Comparison of ENCODE assay signal across 1 cellular context in the genomic region with DNA sequence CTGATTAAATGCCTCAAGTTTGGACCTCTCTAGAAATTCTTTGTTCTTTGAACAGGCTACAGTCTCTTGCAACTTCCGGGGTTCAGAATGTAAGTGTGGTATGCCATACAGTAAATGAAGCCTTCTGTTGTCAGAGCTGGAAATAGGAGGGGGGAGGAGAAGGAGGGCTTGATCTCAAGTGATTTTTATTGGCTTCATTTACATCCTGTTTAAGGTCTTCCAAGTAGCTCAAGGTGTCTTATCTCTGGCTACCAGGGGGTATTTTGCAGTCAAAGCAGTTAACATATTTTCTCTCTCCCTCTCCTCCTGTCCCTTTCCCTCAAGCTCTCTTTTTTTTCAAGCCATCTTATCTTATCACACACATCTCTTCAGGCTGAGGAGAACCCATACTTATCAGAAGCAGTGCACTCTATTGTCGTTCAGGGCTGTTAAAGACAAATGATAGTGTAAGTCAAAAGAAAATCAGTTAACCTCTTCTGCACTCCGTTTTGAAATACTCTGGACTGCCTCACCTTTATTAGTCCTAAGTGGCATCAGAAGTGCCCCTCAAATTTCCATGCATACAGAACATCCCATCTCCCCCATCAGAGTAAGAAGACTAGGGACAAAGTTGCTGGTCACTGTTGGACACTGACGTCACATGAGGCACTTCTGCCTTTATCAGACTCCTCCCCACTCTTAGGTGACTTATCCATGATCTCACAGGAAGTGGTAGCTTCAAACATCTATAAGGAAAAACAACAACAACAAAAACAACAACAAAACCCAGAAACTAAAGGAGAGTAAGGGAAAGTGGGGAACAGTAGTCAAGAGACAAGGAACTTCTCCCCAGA.
TF ChIP-seq lines count a peak whose summit lies in the region.

No MANE protein-coding gene starts in this region.

TF ChIP-seq in K562, 482 proteins besides CTCF, POLR2A, EP300 and RAD21 (continues in another document):
- no peak; the same call in none of the 2 replicates for TF ChIP-seq STAT5A (IDR thresholded peaks at IDR 0.05; ENCODE audit: borderline replicate concordance, low read length)
- TF ChIP-seq IRF1 (CRISPR knock-in tag; IDR thresholded peaks at IDR 0.05; ENCODE audit: borderline replicate concordance), result no peak
- TF ChIP-seq, protein P1, sequence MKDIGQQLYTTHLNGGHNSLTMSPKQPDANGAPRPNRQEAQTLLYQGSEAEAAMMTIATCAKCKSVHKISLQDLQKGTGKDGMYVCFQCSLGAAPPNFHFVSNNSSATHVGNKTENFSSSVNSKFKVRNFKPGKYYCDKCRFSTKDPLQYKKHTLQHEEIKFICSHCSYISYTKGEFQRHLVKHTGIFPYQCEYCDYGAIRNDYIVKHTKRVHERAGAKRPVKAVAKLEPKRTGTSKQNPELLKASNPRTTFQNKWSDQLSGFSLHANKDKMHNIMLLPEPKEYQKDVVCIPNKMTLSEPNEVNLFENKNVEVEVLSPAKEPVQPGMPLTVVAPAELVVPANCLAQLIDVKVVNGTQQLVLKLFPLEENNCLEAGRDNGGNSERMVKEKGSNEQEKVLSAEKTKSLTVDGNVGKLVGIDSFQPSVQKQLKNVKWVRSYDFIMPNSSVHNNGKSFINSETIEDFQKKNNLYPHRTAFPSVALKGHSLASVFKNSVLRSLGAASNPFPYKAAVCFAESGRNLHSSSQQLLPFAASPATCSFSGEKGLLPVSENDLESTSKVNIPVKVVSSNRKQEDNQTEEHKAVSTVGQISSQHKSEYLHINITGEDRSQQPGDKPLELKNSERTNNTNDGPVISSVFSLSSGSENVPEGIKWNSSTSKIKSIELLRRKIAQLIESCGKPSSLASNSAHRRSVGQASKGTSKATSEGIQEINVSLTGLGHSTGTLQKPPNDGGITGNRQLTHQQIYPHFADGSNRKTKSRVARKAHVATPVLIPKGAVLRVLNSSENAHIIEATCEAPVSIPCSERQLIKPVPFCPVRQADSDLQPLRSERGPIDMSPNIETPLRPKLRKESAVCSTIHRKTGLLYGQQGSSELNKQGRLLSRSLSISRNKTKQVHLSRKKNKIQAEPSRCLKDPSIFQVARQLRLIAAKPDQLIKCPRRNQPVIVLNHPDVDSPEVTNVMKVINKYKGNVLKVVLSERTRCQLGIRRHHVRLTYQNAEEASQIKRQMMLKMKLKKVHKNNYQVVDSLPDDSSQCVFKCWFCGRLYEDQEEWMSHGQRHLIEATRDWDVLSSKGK (CRISPR knock-in tag; IDR thresholded peaks at IDR 0.05), result no peak
- no peak for TF ChIP-seq ARID3B (CRISPR knock-in tag; IDR thresholded peaks at IDR 0.05; ENCODE audit: borderline replicate concordance)
- TF ChIP-seq HEY1 (CRISPR knock-in tag; IDR thresholded peaks at IDR 0.05; ENCODE audit: borderline replicate concordance), result no peak
- TF ChIP-seq COPS2 (conservative IDR thresholded peaks at IDR 0.05), result no peak
- no peak for TF ChIP-seq SAFB2 (IDR thresholded peaks at IDR 0.05; ENCODE audit: borderline replicate concordance, low read depth, low read length, severe bottlenecking)
- TF ChIP-seq ZNF668 (CRISPR knock-in tag; IDR thresholded peaks at IDR 0.05), result no peak
- TF ChIP-seq SAFB (IDR thresholded peaks at IDR 0.05; ENCODE audit: borderline replicate concordance, low read depth, low read length), result no peak
- TF ChIP-seq U2AF2 (optimal IDR thresholded peaks at IDR 0.05; ENCODE audit: low read depth, low read length), result no peak
- no peak for TF ChIP-seq BRCA1 (IDR thresholded peaks at IDR 0.05)
- TF ChIP-seq BRCA1 (CRISPR knock-in tag; IDR thresholded peaks at IDR 0.05), result no peak
- TF ChIP-seq SREBF1 (IDR thresholded peaks at IDR 0.05; ENCODE audit: borderline replicate concordance, low read depth, low read length), result no peak
- no peak for TF ChIP-seq ASH1L (IDR thresholded peaks at IDR 0.05; ENCODE audit: borderline replicate concordance, low read depth, partially characterized antibody)
- TF ChIP-seq ZNF589 (CRISPR knock-in tag; IDR thresholded peaks at IDR 0.05; ENCODE audit: low read depth), result no peak; the same call in 1 of the 2 replicates
- TF ChIP-seq ATF6 (CRISPR knock-in tag; IDR thresholded peaks at IDR 0.05), result no peak
- no peak for TF ChIP-seq ZNF830 (CRISPR knock-in tag; IDR thresholded peaks at IDR 0.05)
- no peak for TF ChIP-seq EHMT2 (IDR thresholded peaks at IDR 0.05)
- TF ChIP-seq ZBED1 (IDR thresholded peaks at IDR 0.05), result no peak
- TF ChIP-seq CSDE1 (IDR thresholded peaks at IDR 0.05), result no peak
- no peak for TF ChIP-seq ZBTB1 (CRISPR knock-in tag; IDR thresholded peaks at IDR 0.05; ENCODE audit: borderline replicate concordance, low read depth)
- TF ChIP-seq PATZ1 (CRISPR knock-in tag; IDR thresholded peaks at IDR 0.05; ENCODE audit: borderline replicate concordance), result no peak
- peak; percentile 81; the same call in 1 of the 2 replicates for TF ChIP-seq HDAC2 (IDR thresholded peaks at IDR 0.05)
- no peak for TF ChIP-seq GTF2A2 (tag; IDR thresholded peaks at IDR 0.05)
- no peak for TF ChIP-seq ZBTB7A (IDR thresholded peaks at IDR 0.05; ENCODE audit: borderline replicate concordance, control insufficient read depth, low read depth, low read length)
- no peak for TF ChIP-seq XRCC4 (IDR thresholded peaks at IDR 0.05; ENCODE audit: extremely low read depth, insufficient read depth, insufficient read length)
- TF ChIP-seq, protein P2, sequence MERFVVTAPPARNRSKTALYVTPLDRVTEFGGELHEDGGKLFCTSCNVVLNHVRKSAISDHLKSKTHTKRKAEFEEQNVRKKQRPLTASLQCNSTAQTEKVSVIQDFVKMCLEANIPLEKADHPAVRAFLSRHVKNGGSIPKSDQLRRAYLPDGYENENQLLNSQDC (CRISPR knock-in tag; IDR thresholded peaks at IDR 0.05), result no peak
- TF ChIP-seq TOE1 (IDR thresholded peaks at IDR 0.05; ENCODE audit: borderline replicate concordance), result no peak
- TF ChIP-seq TOE1 (CRISPR knock-in tag; IDR thresholded peaks at IDR 0.05; ENCODE audit: borderline replicate concordance, low read depth), result no peak
- peak; percentile 17; the same call in 1 of the 2 replicates for TF ChIP-seq CEBPG (CRISPR knock-in tag; IDR thresholded peaks at IDR 0.05)
- TF ChIP-seq CEBPG (tag; conservative IDR thresholded peaks at IDR 0.05 in 1 of 2, IDR thresholded peaks at IDR 0.05 in 1 of 2), result peak in 1 of 2 experiments; percentile 68; a peak in 2 of 4 replicates
- TF ChIP-seq KDM2B (CRISPR knock-in tag; IDR thresholded peaks at IDR 0.05), result no peak
- TF ChIP-seq HINFP (tag; conservative IDR thresholded peaks at IDR 0.05; ENCODE audit: low read depth), result no peak
- TF ChIP-seq MECOM (CRISPR knock-in tag; IDR thresholded peaks at IDR 0.05), result no peak
- TF ChIP-seq, protein P3, sequence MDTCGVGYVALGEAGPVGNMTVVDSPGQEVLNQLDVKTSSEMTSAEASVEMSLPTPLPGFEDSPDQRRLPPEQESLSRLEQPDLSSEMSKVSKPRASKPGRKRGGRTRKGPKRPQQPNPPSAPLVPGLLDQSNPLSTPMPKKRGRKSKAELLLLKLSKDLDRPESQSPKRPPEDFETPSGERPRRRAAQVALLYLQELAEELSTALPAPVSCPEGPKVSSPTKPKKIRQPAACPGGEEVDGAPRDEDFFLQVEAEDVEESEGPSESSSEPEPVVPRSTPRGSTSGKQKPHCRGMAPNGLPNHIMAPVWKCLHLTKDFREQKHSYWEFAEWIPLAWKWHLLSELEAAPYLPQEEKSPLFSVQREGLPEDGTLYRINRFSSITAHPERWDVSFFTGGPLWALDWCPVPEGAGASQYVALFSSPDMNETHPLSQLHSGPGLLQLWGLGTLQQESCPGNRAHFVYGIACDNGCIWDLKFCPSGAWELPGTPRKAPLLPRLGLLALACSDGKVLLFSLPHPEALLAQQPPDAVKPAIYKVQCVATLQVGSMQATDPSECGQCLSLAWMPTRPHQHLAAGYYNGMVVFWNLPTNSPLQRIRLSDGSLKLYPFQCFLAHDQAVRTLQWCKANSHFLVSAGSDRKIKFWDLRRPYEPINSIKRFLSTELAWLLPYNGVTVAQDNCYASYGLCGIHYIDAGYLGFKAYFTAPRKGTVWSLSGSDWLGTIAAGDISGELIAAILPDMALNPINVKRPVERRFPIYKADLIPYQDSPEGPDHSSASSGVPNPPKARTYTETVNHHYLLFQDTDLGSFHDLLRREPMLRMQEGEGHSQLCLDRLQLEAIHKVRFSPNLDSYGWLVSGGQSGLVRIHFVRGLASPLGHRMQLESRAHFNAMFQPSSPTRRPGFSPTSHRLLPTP (IDR thresholded peaks at IDR 0.05; ENCODE audit: borderline replicate concordance, extremely low read depth, insufficient read length), result no peak
- TF ChIP-seq, protein P4, sequence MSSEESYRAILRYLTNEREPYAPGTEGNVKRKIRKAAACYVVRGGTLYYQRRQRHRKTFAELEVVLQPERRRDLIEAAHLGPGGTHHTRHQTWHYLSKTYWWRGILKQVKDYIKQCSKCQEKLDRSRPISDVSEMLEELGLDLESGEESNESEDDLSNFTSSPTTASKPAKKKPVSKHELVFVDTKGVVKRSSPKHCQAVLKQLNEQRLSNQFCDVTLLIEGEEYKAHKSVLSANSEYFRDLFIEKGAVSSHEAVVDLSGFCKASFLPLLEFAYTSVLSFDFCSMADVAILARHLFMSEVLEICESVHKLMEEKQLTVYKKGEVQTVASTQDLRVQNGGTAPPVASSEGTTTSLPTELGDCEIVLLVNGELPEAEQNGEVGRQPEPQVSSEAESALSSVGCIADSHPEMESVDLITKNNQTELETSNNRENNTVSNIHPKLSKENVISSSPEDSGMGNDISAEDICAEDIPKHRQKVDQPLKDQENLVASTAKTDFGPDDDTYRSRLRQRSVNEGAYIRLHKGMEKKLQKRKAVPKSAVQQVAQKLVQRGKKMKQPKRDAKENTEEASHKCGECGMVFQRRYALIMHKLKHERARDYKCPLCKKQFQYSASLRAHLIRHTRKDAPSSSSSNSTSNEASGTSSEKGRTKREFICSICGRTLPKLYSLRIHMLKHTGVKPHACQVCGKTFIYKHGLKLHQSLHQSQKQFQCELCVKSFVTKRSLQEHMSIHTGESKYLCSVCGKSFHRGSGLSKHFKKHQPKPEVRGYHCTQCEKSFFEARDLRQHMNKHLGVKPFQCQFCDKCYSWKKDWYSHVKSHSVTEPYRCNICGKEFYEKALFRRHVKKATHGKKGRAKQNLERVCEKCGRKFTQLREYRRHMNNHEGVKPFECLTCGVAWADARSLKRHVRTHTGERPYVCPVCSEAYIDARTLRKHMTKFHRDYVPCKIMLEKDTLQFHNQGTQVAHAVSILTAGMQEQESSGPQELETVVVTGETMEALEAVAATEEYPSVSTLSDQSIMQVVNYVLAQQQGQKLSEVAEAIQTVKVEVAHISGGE (CRISPR knock-in tag; IDR thresholded peaks at IDR 0.05), result no peak
- no peak for TF ChIP-seq PRMT5 (CRISPR knock-in tag; IDR thresholded peaks at IDR 0.05)
- no peak for TF ChIP-seq PURB (CRISPR knock-in tag; IDR thresholded peaks at IDR 0.05; ENCODE audit: low read depth)
- TF ChIP-seq CBX2 (IDR thresholded peaks at IDR 0.05; ENCODE audit: insufficient read depth, low read length, poor library complexity, severe bottlenecking), result no peak
- TF ChIP-seq ARID2 (IDR thresholded peaks at IDR 0.05), result no peak
- no peak for TF ChIP-seq PTTG1 (tag; IDR thresholded peaks at IDR 0.05; ENCODE audit: low read depth)
- TF ChIP-seq TFAM (CRISPR knock-in tag; conservative IDR thresholded peaks at IDR 0.05), result no peak
